19 cellular contexts compared by ENCODE assay signal in the genomic region with DNA sequence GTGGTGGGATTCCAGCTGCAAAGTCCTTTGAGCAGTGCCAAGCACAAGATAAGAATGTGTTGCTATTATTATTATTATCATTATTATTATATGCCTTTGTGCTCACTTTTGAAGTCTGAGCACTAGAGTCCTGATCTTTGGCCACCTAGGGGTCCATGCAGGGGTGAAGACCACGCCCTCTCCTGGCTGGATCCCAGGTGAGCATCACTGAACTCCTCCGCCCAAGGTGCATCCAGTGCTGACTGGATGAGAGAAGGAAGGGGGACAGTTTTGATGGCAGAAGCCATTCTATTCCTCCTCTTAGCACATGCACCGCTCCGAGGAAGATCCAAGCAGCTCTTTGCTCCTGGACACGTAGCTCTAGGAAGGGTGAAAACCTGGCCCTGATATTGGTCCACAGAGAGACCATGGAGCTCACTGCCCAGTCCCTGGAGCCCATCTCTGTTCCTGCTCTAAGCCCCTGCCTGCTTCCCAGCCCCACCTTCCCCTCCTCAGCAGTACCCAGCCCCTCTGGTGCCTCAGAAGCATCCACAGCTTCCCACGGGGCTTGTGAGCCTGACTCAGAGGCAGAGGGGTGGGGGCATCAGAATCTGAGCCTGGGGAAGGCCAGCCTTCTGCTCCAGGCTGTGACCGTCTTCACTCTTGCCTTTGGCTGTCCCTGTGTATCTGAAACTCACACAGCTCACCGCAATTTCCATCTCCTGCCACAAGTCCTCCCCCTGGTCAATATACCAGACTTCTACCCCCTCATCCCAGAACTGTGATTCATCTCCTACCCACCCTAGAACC. TPM values are rescaled to one million over a fixed set of nuclear protein-coding genes. Genes with fewer than 3 reads are reported as not detected.
A peak's percentile ranks its signal among the peaks of the same experiment; 100 is the strongest.
DNase-seq lines count a peak whose midpoint lies in the region; ATAC-seq and TF ChIP-seq lines count a peak whose summit lies in the region.
"Had no signal": no experiment of that assay in that cellular context is flagged by ENCODE, and none has a peak within 500 bp of the region (broad histone marks: within the 10 kb centered on the region; RNA-seq: fewer than 3 reads in every experiment).

No MANE protein-coding gene starts in this region.

- peaks cover 24% of the 10 kb centered on the region for H3K9me3 Mint-ChIP-seq in WTC11
- peaks cover 6% of the 10 kb centered on the region for H3K9me3 Mint-ChIP-seq in activated naive CD4-positive, alpha-beta T cell treated with anti-CD3 and anti-CD28 coated beads, Interleukin-2, amount 10 ng/mL, durations not matched to agents 7 days and 5 days
- H3K9me3 Mint-ChIP-seq: central memory CD8-positive, alpha-beta T cell had no signal

- no peaks in the 10 kb centered on the region for H3K27me3 ChIP-seq in sigmoid colon
- H3K27me3 ChIP-seq: dorsolateral prefrontal cortex, SJSA1 had no signal

- H3K4me1 ChIP-seq in sigmoid colon, result peaks cover 0 to 45% (median 32%) of the 10 kb centered on the region in 4 donors

- CTCF ChIA-PET in WTC11 (lab: Charles Lee), result interaction anchor here (0.6 to 0.8 kb wide), 2 partner anchors 89 to 124 kb away, joined by 3 read pairs; no protein-coding TSS in a partner anchor
- CTCF ChIA-PET in activated naive CD4-positive, alpha-beta T cell treated with anti-CD3 and anti-CD28 coated beads, Interleukin-2, amount 10 ng/mL, durations not matched to agents 7 days and 5 days (lab: Charles Lee), result no interaction called here

- no peak for TF ChIP-seq CTCF in WTC11 (IDR thresholded peaks at IDR 0.05)
- TF ChIP-seq CTCF in sigmoid colon (IDR thresholded peaks at IDR 0.05), result no peak
- TF ChIP-seq CTCF in omental fat pad (IDR thresholded peaks at IDR 0.05), result no peak

- H3K4me1 Mint-ChIP-seq in WTC11, result peaks cover 8% of the 10 kb centered on the region
- peaks cover 10% of the 10 kb centered on the region for H3K4me1 Mint-ChIP-seq in activated naive CD4-positive, alpha-beta T cell treated with anti-CD3 and anti-CD28 coated beads, Interleukin-2, amount 10 ng/mL, durations not matched to agents 7 days and 5 days

- no peaks in the 10 kb centered on the region for H3K36me3 ChIP-seq in sigmoid colon
- H3K36me3 ChIP-seq: SJSA1 had no signal

- TF ChIP-seq EP300 in sigmoid colon (IDR thresholded peaks at IDR 0.05), result no peak

- no peak for TF ChIP-seq POLR2A in sigmoid colon (IDR thresholded peaks at IDR 0.05)

- WGBS in sigmoid colon, 2 donors, result 86 to 90% methylated on average over 8 of the region's 8 CpGs

- H3K4me3 Mint-ChIP-seq in WTC11, result no peak overlapping the region
- no peak overlapping the region for H3K4me3 Mint-ChIP-seq in activated naive CD4-positive, alpha-beta T cell treated with anti-CD3 and anti-CD28 coated beads, Interleukin-2, amount 10 ng/mL, durations not matched to agents 7 days and 5 days
- H3K4me3 Mint-ChIP-seq: activated CD4-positive, alpha-beta memory T cell treated with anti-CD3 and anti-CD28 coated beads, Interleukin-2, amount 10 ng/mL, durations not matched to agents 7 days and 5 days; central memory CD8-positive, alpha-beta T cell had no signal

- no peak overlapping the region for H3K27ac Mint-ChIP-seq in WTC11
- H3K27ac Mint-ChIP-seq in activated naive CD4-positive, alpha-beta T cell treated with anti-CD3 and anti-CD28 coated beads, Interleukin-2, amount 10 ng/mL, durations not matched to agents 7 days and 5 days, result no peak overlapping the region
- H3K27ac Mint-ChIP-seq: activated CD4-positive, alpha-beta memory T cell treated with anti-CD3 and anti-CD28 coated beads, Interleukin-2, amount 10 ng/mL, durations not matched to agents 7 days and 5 days had no signal

- H3K9me3 ChIP-seq in sigmoid colon, result no peaks in the 10 kb centered on the region
- H3K9me3 ChIP-seq: Caco-2 had no signal

- POLR2A ChIA-PET in WTC11 (lab: Charles Lee), result no interaction called here

- H3K27ac ChIP-seq in sigmoid colon, result no peak overlapping the region
- H3K27ac ChIP-seq: C4-2B, dorsolateral prefrontal cortex, SJSA1 had no signal

- intact Hi-C loops in sigmoid colon (cut with DNase I), result no loop called here

- H3K27me3 Mint-ChIP-seq in WTC11 (ENCODE audit: low read depth), result no peaks in the 10 kb centered on the region
- peaks cover 32% of the 10 kb centered on the region for H3K27me3 Mint-ChIP-seq in activated naive CD4-positive, alpha-beta T cell treated with anti-CD3 and anti-CD28 coated beads, Interleukin-2, amount 10 ng/mL, durations not matched to agents 7 days and 5 days

- no peak overlapping the region for H3K4me3 ChIP-seq in sigmoid colon
- H3K4me3 ChIP-seq: dorsolateral prefrontal cortex, SJSA1 had no signal

- peaks cover 4% of the 10 kb centered on the region; the same call in 1 of the 2 replicates for H3K36me3 Mint-ChIP-seq in WTC11
- H3K36me3 Mint-ChIP-seq in activated naive CD4-positive, alpha-beta T cell treated with anti-CD3 and anti-CD28 coated beads, Interleukin-2, amount 10 ng/mL, durations not matched to agents 7 days and 5 days, result no peaks in the 10 kb centered on the region

- peak; percentile 56 for ATAC-seq in WTC11
- ATAC-seq in omental fat pad (ENCODE audit: low FRiP score), result no peak
- ATAC-seq in HG02852 (IDR thresholded peaks at IDR 0.05; ENCODE audit: unreplicated experiment), result no peak

- DNase-seq in EH (ENCODE audit: low read depth), result peak; percentile 60
- no peak for DNase-seq in WTC11 (ENCODE audit: low spot score)
- DNase-seq in islet precursor cell, result peak; percentile 68
- peak; percentile 60 for DNase-seq in sigmoid colon
- no peak for DNase-seq in omental fat pad (ENCODE audit: low spot score)
- DNase-seq in activated naive CD4-positive, alpha-beta T cell treated with anti-CD3 and anti-CD28 coated beads, Interleukin-2, amount 10 ng/mL, durations not matched to agents 7 days and 5 days, result no peak
- no peak for DNase-seq in occipital lobe (lab: John Stamatoyannopoulos, UW)
- DNase-seq: activated CD4-positive, alpha-beta memory T cell treated with anti-CD3 and anti-CD28 coated beads, Interleukin-2, amount 10 ng/mL, durations not matched to agents 7 days and 5 days; activated CD4-positive, alpha-beta T cell treated with anti-CD3 and anti-CD28 coated beads for 1 hour; activated effector memory CD4-positive, alpha-beta T cell treated with anti-CD3 and anti-CD28 coated beads, Interleukin-2, amount 50 U/mL, for 16 hours; Caco-2; mammary epithelial cell; NCI-H1417 treated with DMSO at 0.1 percent for 48 hours; NCI-H446 had no signal

TF ChIP-seq in WTC11, 78 proteins besides CTCF, POLR2A, EP300 and RAD21:
- no peak for TF ChIP-seq EMX1 (CRISPR knock-in tag; IDR thresholded peaks at IDR 0.05)
- TF ChIP-seq, protein P1, sequence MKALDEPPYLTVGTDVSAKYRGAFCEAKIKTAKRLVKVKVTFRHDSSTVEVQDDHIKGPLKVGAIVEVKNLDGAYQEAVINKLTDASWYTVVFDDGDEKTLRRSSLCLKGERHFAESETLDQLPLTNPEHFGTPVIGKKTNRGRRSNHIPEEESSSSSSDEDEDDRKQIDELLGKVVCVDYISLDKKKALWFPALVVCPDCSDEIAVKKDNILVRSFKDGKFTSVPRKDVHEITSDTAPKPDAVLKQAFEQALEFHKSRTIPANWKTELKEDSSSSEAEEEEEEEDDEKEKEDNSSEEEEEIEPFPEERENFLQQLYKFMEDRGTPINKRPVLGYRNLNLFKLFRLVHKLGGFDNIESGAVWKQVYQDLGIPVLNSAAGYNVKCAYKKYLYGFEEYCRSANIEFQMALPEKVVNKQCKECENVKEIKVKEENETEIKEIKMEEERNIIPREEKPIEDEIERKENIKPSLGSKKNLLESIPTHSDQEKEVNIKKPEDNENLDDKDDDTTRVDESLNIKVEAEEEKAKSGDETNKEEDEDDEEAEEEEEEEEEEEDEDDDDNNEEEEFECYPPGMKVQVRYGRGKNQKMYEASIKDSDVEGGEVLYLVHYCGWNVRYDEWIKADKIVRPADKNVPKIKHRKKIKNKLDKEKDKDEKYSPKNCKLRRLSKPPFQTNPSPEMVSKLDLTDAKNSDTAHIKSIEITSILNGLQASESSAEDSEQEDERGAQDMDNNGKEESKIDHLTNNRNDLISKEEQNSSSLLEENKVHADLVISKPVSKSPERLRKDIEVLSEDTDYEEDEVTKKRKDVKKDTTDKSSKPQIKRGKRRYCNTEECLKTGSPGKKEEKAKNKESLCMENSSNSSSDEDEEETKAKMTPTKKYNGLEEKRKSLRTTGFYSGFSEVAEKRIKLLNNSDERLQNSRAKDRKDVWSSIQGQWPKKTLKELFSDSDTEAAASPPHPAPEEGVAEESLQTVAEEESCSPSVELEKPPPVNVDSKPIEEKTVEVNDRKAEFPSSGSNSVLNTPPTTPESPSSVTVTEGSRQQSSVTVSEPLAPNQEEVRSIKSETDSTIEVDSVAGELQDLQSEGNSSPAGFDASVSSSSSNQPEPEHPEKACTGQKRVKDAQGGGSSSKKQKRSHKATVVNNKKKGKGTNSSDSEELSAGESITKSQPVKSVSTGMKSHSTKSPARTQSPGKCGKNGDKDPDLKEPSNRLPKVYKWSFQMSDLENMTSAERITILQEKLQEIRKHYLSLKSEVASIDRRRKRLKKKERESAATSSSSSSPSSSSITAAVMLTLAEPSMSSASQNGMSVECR (CRISPR knock-in tag; IDR thresholded peaks at IDR 0.05; ENCODE audit: borderline replicate concordance), result no peak
- no peak for TF ChIP-seq SMAD4 (CRISPR knock-in tag; IDR thresholded peaks at IDR 0.05)
- TF ChIP-seq RELA (CRISPR knock-in tag; IDR thresholded peaks at IDR 0.05; ENCODE audit: borderline replicate concordance), result no peak
- TF ChIP-seq CREB1 (CRISPR knock-in tag; IDR thresholded peaks at IDR 0.05), result no peak
- TF ChIP-seq ZNF121 (CRISPR knock-in tag; IDR thresholded peaks at IDR 0.05), result no peak
- no peak for TF ChIP-seq ZNF317 (CRISPR knock-in tag; IDR thresholded peaks at IDR 0.05; ENCODE audit: borderline replicate concordance, low read depth)

RNA-seq across cellular contexts. Expression of a gene that starts 45.4 kb away (rescaled TPM):
- 61.7 to 68.1 TPM (median 62.0 TPM) in 3 replicates for total RNA-seq in WTC11 (2021)
- 10 to 100 TPM; 50.1 to 75.7 (median 68.6) TPM for total RNA-seq in sigmoid colon
- polyA plus RNA-seq in sigmoid colon, result 10 to 100 TPM; 13.4 to 31.6 (median 15.6) TPM
- total RNA-seq in omental fat pad, result 100 to 1,000 TPM in 1 of 4 donors, 10 to 100 TPM in 3; 88.1 to 118 (median 95.6) TPM
- total RNA-seq in occipital lobe, result 52.9 TPM

Comparison
In these comparisons a context has a peak if more than half of its experiments do, and no peak if none do; other contexts are left out.
1. DNase-seq: peak in EH (single experiment), islet precursor cell (single experiment) and sigmoid colon (single experiment); none in WTC11 (single experiment), omental fat pad (single experiment), activated naive CD4-positive, alpha-beta T cell treated with anti-CD3 and anti-CD28 coated beads, Interleukin-2, amount 10 ng/mL, durations not matched to agents 7 days and 5 days (single experiment) and occipital lobe (single experiment).